5 cellular contexts compared by ENCODE assay signal in the genomic region with DNA sequence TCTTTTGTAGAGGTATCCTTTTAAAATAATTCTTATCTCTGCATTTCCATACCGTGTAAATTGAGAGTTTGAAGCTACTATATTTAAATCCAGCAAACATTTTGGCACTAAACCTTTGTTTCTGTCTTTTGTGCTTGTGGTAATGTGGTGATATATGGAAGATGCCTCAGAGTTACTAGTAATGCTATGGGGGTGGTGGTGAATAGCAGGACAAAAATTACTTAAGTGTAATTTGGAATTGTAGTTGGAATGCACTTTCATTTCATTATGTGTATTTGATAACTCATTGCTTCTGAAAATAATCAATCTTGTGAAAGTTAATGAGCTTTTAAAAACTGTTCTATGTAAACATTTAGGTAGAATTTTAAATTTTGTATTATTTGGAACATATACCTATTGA.
"Had no signal": no experiment of that assay in that cellular context is flagged by ENCODE, and none has a peak within 500 bp of the region (broad histone marks: within the 10 kb centered on the region; RNA-seq: fewer than 3 reads in every experiment).

No MANE protein-coding gene starts in this region.

- DNase-seq: GM23248, GOT3, H7, KBM-7 had no signal

- H3K36me3 ChIP-seq: HAP-1 had no signal

- H2AFZ ChIP-seq: GM23248 had no signal

- H3K4me3 ChIP-seq: GM23248, HAP-1 had no signal

- H3K4me1 ChIP-seq: HAP-1 had no signal

- H3K9ac ChIP-seq: GM23248 had no signal

- H3K27ac ChIP-seq: GM23248 had no signal

- H3K9me3 ChIP-seq: HAP-1 had no signal
